In genomic region chr4:95289028-95289634, GRCh38 we compare ENCODE assay signal across 1 cellular context.
TF ChIP-seq lines count a peak whose summit lies in the region.

No MANE protein-coding gene starts in this region.

TF ChIP-seq in K562, 482 proteins besides CTCF, POLR2A, EP300 and RAD21 (continued from another document and continues in another):
- TF ChIP-seq NR2C2 (CRISPR knock-in tag; IDR thresholded peaks at IDR 0.05), result no peak
- peak; percentile 73 for TF ChIP-seq NR2C2 (tag; IDR thresholded peaks at IDR 0.05)
- TF ChIP-seq CC2D1A (IDR thresholded peaks at IDR 0.05), result peak; percentile 74; the same call in 1 of the 2 replicates
- TF ChIP-seq FOSL1 (tag; conservative IDR thresholded peaks at IDR 0.05), result peak; percentile 92
- peak; percentile 91 for TF ChIP-seq KLF16 (IDR thresholded peaks at IDR 0.05)
- TF ChIP-seq PHF21A (IDR thresholded peaks at IDR 0.05; ENCODE audit: borderline replicate concordance, low read depth), result no peak
- peak; percentile 38; the same call in 1 of the 2 replicates for TF ChIP-seq TOE1 (IDR thresholded peaks at IDR 0.05; ENCODE audit: borderline replicate concordance)
- no peak for TF ChIP-seq TOE1 (CRISPR knock-in tag; IDR thresholded peaks at IDR 0.05; ENCODE audit: borderline replicate concordance, low read depth)
- no peak for TF ChIP-seq NCOA4 (IDR thresholded peaks at IDR 0.05; ENCODE audit: partially characterized antibody)
- no peak for TF ChIP-seq YY1 (IDR thresholded peaks at IDR 0.05; ENCODE audit: borderline replicate concordance in 1 of 3, control insufficient read depth in 1 of 3, extremely low read depth in 1 of 3, insufficient read depth in 3 of 3, insufficient read length in 1 of 3, insufficient replicate concordance in 2 of 3, low read depth in 1 of 3, low read length in 2 of 3)
- peak; percentile 23; the same call in 1 of the 2 replicates for TF ChIP-seq L3MBTL2 (IDR thresholded peaks at IDR 0.05)
- TF ChIP-seq NCOA1 (IDR thresholded peaks at IDR 0.05; ENCODE audit: low read depth), result peak; percentile 77
- no peak for TF ChIP-seq RFX5 (IDR thresholded peaks at IDR 0.05; ENCODE audit: low read depth, low read length)
- TF ChIP-seq CXXC5 (CRISPR knock-in tag; IDR thresholded peaks at IDR 0.05), result no peak
- no peak for TF ChIP-seq E2F3 (CRISPR knock-in tag; IDR thresholded peaks at IDR 0.05)
- TF ChIP-seq, protein P1, sequence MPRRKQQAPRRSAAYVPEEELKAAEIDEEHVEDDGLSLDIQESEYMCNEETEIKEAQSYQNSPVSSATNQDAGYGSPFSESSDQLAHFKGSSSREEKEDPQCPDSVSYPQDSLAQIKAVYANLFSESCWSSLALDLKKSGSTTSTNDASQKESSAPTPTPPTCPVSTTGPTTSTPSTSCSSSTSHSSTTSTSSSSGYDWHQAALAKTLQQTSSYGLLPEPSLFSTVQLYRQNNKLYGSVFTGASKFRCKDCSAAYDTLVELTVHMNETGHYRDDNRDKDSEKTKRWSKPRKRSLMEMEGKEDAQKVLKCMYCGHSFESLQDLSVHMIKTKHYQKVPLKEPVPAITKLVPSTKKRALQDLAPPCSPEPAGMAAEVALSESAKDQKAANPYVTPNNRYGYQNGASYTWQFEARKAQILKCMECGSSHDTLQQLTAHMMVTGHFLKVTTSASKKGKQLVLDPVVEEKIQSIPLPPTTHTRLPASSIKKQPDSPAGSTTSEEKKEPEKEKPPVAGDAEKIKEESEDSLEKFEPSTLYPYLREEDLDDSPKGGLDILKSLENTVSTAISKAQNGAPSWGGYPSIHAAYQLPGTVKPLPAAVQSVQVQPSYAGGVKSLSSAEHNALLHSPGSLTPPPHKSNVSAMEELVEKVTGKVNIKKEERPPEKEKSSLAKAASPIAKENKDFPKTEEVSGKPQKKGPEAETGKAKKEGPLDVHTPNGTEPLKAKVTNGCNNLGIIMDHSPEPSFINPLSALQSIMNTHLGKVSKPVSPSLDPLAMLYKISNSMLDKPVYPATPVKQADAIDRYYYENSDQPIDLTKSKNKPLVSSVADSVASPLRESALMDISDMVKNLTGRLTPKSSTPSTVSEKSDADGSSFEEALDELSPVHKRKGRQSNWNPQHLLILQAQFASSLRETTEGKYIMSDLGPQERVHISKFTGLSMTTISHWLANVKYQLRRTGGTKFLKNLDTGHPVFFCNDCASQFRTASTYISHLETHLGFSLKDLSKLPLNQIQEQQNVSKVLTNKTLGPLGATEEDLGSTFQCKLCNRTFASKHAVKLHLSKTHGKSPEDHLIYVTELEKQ (CRISPR knock-in tag; IDR thresholded peaks at IDR 0.05), result no peak
- TF ChIP-seq HDAC1 (IDR thresholded peaks at IDR 0.05), result peak in 1 of 2 experiments; percentile 63; a peak in 2 of 4 replicates
- TF ChIP-seq HDAC2 (IDR thresholded peaks at IDR 0.05), result peak; percentile 64; the same call in 1 of the 2 replicates
- peak; percentile 94 for TF ChIP-seq NCOR1 (IDR thresholded peaks at IDR 0.05)
- TF ChIP-seq ZEB2 (IDR thresholded peaks at IDR 0.05), result peak; percentile 57; the same call in 1 of the 2 replicates
- no peak for TF ChIP-seq PRPF4 (IDR thresholded peaks at IDR 0.05; ENCODE audit: insufficient read depth, low read depth, low read length, poor library complexity, severe bottlenecking)
- no peak for TF ChIP-seq BCL6 (CRISPR knock-in tag; IDR thresholded peaks at IDR 0.05)
- TF ChIP-seq ZC3H4 (CRISPR knock-in tag; IDR thresholded peaks at IDR 0.05; ENCODE audit: borderline replicate concordance), result no peak
- no peak for TF ChIP-seq ZNF3 (CRISPR knock-in tag; IDR thresholded peaks at IDR 0.05)
- no peak for TF ChIP-seq ATF2 (CRISPR knock-in tag; IDR thresholded peaks at IDR 0.05)
- TF ChIP-seq, protein P2, sequence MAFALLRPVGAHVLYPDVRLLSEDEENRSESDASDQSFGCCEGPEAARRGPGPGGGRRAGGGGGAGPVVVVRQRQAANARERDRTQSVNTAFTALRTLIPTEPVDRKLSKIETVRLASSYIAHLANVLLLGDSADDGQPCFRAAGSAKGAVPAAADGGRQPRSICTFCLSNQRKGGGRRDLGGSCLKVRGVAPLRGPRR (CRISPR knock-in tag; IDR thresholded peaks at IDR 0.05), result no peak
- TF ChIP-seq HLTF (IDR thresholded peaks at IDR 0.05), result no peak
- TF ChIP-seq E2F1 (CRISPR knock-in tag; IDR thresholded peaks at IDR 0.05), result no peak
- 0 out of 2 replicates have a peak, but pooled peaks have one; percentile 52 for TF ChIP-seq MYNN (IDR thresholded peaks at IDR 0.05)
- TF ChIP-seq MYNN (CRISPR knock-in tag; IDR thresholded peaks at IDR 0.05), result no peak
- TF ChIP-seq ZNF395 (CRISPR knock-in tag; IDR thresholded peaks at IDR 0.05), result peak; percentile 44; the same call in 1 of the 2 replicates
- TF ChIP-seq MLX (CRISPR knock-in tag; conservative IDR thresholded peaks at IDR 0.05), result no peak
- TF ChIP-seq, protein P3, sequence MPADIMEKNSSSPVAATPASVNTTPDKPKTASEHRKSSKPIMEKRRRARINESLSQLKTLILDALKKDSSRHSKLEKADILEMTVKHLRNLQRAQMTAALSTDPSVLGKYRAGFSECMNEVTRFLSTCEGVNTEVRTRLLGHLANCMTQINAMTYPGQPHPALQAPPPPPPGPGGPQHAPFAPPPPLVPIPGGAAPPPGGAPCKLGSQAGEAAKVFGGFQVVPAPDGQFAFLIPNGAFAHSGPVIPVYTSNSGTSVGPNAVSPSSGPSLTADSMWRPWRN (IDR thresholded peaks at IDR 0.05; ENCODE audit: low read depth), result peak; percentile 71; the same call in 1 of the 2 replicates
- peak; percentile 9 to 10; a peak in 1 of 4 replicates for TF ChIP-seq NRF1 (conservative IDR thresholded peaks at IDR 0.05 in 1 of 2, IDR thresholded peaks at IDR 0.05 in 1 of 2)
- peak; percentile 61 to 74 for TF ChIP-seq NCOA2 (IDR thresholded peaks at IDR 0.05; ENCODE audit: partially characterized antibody in 2 of 2)
- peak; percentile 76 for TF ChIP-seq SMARCB1 (IDR thresholded peaks at IDR 0.05; ENCODE audit: insufficient read length, low read depth)
- TF ChIP-seq HDAC3 (IDR thresholded peaks at IDR 0.05; ENCODE audit: borderline replicate concordance, partially characterized antibody), result peak; percentile 82
- no peak for TF ChIP-seq ETV5 (CRISPR knock-in tag; IDR thresholded peaks at IDR 0.05; ENCODE audit: low read depth)
- TF ChIP-seq, protein P4, sequence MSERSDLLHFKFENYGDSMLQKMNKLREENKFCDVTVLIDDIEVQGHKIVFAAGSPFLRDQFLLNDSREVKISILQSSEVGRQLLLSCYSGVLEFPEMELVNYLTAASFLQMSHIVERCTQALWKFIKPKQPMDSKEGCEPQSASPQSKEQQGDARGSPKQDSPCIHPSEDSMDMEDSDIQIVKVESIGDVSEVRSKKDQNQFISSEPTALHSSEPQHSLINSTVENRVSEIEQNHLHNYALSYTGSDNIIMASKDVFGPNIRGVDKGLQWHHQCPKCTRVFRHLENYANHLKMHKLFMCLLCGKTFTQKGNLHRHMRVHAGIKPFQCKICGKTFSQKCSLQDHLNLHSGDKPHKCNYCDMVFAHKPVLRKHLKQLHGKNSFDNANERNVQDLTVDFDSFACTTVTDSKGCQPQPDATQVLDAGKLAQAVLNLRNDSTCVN (CRISPR knock-in tag; IDR thresholded peaks at IDR 0.05), result no peak
- TF ChIP-seq HDAC6 (IDR thresholded peaks at IDR 0.05; ENCODE audit: low read depth, low read length), result no peak
- no peak for TF ChIP-seq PBX2 (CRISPR knock-in tag; IDR thresholded peaks at IDR 0.05; ENCODE audit: low read depth)
- TF ChIP-seq PBX2 (tag; conservative IDR thresholded peaks at IDR 0.05; ENCODE audit: low read depth), result peak; percentile 44
- TF ChIP-seq ATF1 (CRISPR knock-in tag; IDR thresholded peaks at IDR 0.05), result no peak
- peak; percentile 32; the same call in 1 of the 2 replicates for TF ChIP-seq ATF1 (tag; IDR thresholded peaks at IDR 0.05)
- TF ChIP-seq PML (IDR thresholded peaks at IDR 0.05; ENCODE audit: low read length), result peak; percentile 96
- TF ChIP-seq, protein P5, sequence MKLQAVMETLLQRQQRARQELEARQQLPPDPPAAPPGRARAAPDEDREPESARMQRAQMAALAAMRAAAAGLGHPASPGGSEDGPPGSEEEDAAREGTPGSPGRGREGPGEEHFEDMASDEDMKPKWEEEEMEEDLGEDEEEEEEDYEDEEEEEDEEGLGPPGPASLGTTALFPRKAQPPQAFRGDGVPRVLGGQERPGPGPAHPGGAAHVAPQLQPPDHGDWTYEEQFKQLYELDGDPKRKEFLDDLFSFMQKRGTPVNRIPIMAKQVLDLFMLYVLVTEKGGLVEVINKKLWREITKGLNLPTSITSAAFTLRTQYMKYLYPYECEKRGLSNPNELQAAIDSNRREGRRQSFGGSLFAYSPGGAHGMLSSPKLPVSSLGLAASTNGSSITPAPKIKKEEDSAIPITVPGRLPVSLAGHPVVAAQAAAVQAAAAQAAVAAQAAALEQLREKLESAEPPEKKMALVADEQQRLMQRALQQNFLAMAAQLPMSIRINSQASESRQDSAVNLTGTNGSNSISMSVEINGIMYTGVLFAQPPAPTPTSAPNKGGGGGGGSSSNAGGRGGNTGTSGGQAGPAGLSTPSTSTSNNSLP (IDR thresholded peaks at IDR 0.05; ENCODE audit: borderline replicate concordance, low read depth, low read length), result peak; percentile 55; the same call in 1 of the 2 replicates
- peak; percentile 63; the same call in 1 of the 2 replicates for TF ChIP-seq MXI1 (IDR thresholded peaks at IDR 0.05; ENCODE audit: low read depth, low read length)
- TF ChIP-seq, protein P6, sequence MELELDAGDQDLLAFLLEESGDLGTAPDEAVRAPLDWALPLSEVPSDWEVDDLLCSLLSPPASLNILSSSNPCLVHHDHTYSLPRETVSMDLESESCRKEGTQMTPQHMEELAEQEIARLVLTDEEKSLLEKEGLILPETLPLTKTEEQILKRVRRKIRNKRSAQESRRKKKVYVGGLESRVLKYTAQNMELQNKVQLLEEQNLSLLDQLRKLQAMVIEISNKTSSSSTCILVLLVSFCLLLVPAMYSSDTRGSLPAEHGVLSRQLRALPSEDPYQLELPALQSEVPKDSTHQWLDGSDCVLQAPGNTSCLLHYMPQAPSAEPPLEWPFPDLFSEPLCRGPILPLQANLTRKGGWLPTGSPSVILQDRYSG (tag; conservative IDR thresholded peaks at IDR 0.05; ENCODE audit: low read depth), result 0 out of 2 replicates have a peak, but pooled peaks have one; percentile 14
